In genomic region chr17:79732246-79732645, GRCh38 we compare ENCODE assay signal across 1 cellular context.
TF ChIP-seq lines count a peak whose summit lies in the region.

No MANE protein-coding gene starts in this region.

TF ChIP-seq in HepG2, 621 proteins besides CTCF, POLR2A, EP300 and RAD21 (continued from another document):
- no peak for TF ChIP-seq HIC2 (CRISPR knock-in tag; IDR thresholded peaks at IDR 0.05; ENCODE audit: low read depth)
- TF ChIP-seq DDIT3 (CRISPR knock-in tag; IDR thresholded peaks at IDR 0.05) = no peak
